In genomic region chr11:65132988-65133700, GRCh38 we compare ENCODE assay signal across 1 cellular context.
A peak's percentile ranks its signal among the peaks of the same experiment; 100 is the strongest.
TF ChIP-seq lines count a peak whose summit lies in the region.

No MANE protein-coding gene starts in this region.

TF ChIP-seq in H1, 55 proteins besides CTCF, POLR2A, EP300 and RAD21:
- no peak for TF ChIP-seq ZNF274 (IDR thresholded peaks at IDR 0.05; ENCODE audit: borderline replicate concordance, extremely low read depth, low read length)
- TF ChIP-seq SIN3A (conservative IDR thresholded peaks at IDR 0.05 in 1 of 2, IDR thresholded peaks at IDR 0.05 in 1 of 2; ENCODE audit: low read depth in 1 of 2, low read length in 2 of 2), result 0 out of 4 replicates have a peak, but pooled peaks of 1 of the 2 experiments have one; percentile 32
- no peak for TF ChIP-seq TAF1 (IDR thresholded peaks at IDR 0.05; ENCODE audit: low read depth, low read length)
- TF ChIP-seq SP4 (IDR thresholded peaks at IDR 0.05; ENCODE audit: low read length), result 0 out of 2 replicates have a peak, but pooled peaks have one; percentile 36
